In the genomic region with DNA sequence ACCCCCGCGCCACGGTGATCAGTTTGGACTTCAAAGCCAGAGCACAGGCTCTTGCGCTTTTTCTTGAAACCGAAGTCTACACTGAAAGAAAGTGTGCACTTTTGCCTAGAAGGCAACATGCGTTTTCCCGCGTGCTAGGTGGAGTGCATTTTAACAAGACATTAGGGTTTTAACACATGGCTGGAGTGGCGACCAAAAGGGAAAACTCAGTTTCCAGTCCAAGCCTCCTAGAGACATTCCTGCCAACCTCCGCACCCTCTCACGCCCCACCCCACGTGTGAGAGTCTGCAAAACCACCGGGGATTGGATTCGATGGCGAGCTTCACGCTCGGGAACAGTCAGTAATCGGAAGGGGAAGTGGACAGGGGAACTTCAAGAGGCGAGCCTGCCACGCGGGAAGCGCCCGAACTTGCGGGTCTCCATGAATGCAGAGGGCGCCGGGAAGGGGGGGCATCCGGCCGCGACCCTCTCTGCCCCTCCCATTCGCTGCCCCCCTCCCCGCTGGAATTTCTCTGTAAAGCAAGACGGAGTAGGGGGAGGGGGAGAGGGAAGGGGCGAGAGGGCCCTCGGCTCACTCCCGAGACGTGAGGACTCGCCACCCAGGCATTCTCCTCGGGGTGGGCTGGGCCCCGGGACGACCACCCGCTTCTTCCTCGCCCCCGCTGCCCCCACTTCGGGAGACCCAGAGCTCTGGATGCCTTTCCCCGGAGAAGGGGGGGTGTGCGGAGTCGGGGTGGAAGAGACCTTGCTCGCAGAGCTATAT, we compare ENCODE assay signal across 8 cellular contexts. TPM values are rescaled to one million over a fixed set of nuclear protein-coding genes. Genes with fewer than 3 reads are reported as not detected.
A peak's percentile ranks its signal among the peaks of the same experiment; 100 is the strongest.
DNase-seq lines count a peak whose midpoint lies in the region; ATAC-seq and TF ChIP-seq lines count a peak whose summit lies in the region.

No MANE protein-coding gene starts in this region.

- peak overlapping the region; percentile 56 for H3K4me3 ChIP-seq in Jurkat, Clone E6-1 (ENCODE audit: low read length)
- peak overlapping the region; percentile 92 to 99 for H3K4me3 ChIP-seq in gastroesophageal sphincter
- peak overlapping the region; percentile 43 for H3K4me3 ChIP-seq in ovary

- no peaks in the 10 kb centered on the region for H3K36me3 ChIP-seq in gastroesophageal sphincter
- no peaks in the 10 kb centered on the region for H3K36me3 ChIP-seq in ovary

- no peaks in the 10 kb centered on the region for H3K9me3 ChIP-seq in gastroesophageal sphincter
- no peaks in the 10 kb centered on the region for H3K9me3 ChIP-seq in ovary

- H3K27ac ChIP-seq in gastroesophageal sphincter = peak overlapping the region; percentile 17 to 98 (median 96)
- H3K27ac ChIP-seq in ovary = no peak overlapping the region

- peaks cover 0 to 50% (median 19%) of the 10 kb centered on the region in 3 donors for H3K4me1 ChIP-seq in gastroesophageal sphincter
- peaks cover 16% of the 10 kb centered on the region for H3K4me1 ChIP-seq in ovary (ENCODE audit: insufficient read depth)

- peak overlapping the region; percentile 95 for H3K4me3 Mint-ChIP-seq in activated T-helper 2 cell treated with anti-CD3 and anti-CD28 coated beads, Interferon-gamma antibody, Interleukin-2, Interleukin-4, amounts not matched to agents 10 μg/mL and 5 μg/mL and 100 μg/mL, durations not matched to agents 14 hours and 24 hours and 36 hours (ENCODE audit: low read depth)

- H3K4me1 Mint-ChIP-seq in activated T-helper 2 cell treated with anti-CD3 and anti-CD28 coated beads, Interferon-gamma antibody, Interleukin-2, Interleukin-4, amounts not matched to agents 10 μg/mL and 5 μg/mL and 100 μg/mL, durations not matched to agents 14 hours and 24 hours and 36 hours (ENCODE audit: low read depth) = peaks cover 25% of the 10 kb centered on the region

- TF ChIP-seq EP300 in gastroesophageal sphincter (IDR thresholded peaks at IDR 0.05) (no peak), ovary (IDR thresholded peaks at IDR 0.05) (no peak)

- ATAC-seq in gastroesophageal sphincter = no peak

- peaks cover 8% of the 10 kb centered on the region for H3K27me3 Mint-ChIP-seq in activated T-helper 2 cell treated with anti-CD3 and anti-CD28 coated beads, Interferon-gamma antibody, Interleukin-2, Interleukin-4, amounts not matched to agents 10 μg/mL and 5 μg/mL and 100 μg/mL, durations not matched to agents 14 hours and 24 hours and 36 hours (ENCODE audit: low read depth)

- H3K9me3 Mint-ChIP-seq in activated T-helper 2 cell treated with anti-CD3 and anti-CD28 coated beads, Interferon-gamma antibody, Interleukin-2, Interleukin-4, amounts not matched to agents 10 μg/mL and 5 μg/mL and 100 μg/mL, durations not matched to agents 14 hours and 24 hours and 36 hours = no peaks in the 10 kb centered on the region

- DNase-seq in AML-193 (lab: John Stamatoyannopoulos, UW) (peak; percentile 50 to 51), ovary (peak in 4 of 5 donors; percentile 27 to 50 (median 44)), NCI-H146 treated with DMSO at 0.1 percent for 48 hours (lab: John Stamatoyannopoulos, UW; ENCODE audit: unreplicated experiment) (no peak), DMS79 treated with DMSO at 0.1 percent for 48 hours (lab: John Stamatoyannopoulos, UW) (no peak), SKM-1 treated with dmso at 0.1 percent for 144 hours (lab: John Stamatoyannopoulos, UW; ENCODE audit: unreplicated experiment) (no peak)
- DNase-seq in Jurkat, Clone E6-1 (ENCODE audit: low read depth, low spot score) = no peak
- DNase-seq in activated T-helper 2 cell treated with anti-CD3 and anti-CD28 coated beads, Interferon-gamma antibody, Interleukin-2, Interleukin-4, amounts not matched to agents 10 μg/mL and 5 μg/mL and 100 μg/mL, durations not matched to agents 14 hours and 24 hours and 36 hours (ENCODE audit: low spot score) = peak; percentile 45

- H3K27me3 ChIP-seq in gastroesophageal sphincter (peaks cover 5% of the 10 kb centered on the region), ovary (no peaks in the 10 kb centered on the region)

- peak in 1 of 2 donors; percentile 18 for TF ChIP-seq POLR2A in gastroesophageal sphincter (IDR thresholded peaks at IDR 0.05)
- no peak for TF ChIP-seq POLR2A in ovary (IDR thresholded peaks at IDR 0.05)

- peak overlapping the region; percentile 99 for H3K27ac Mint-ChIP-seq in activated T-helper 2 cell treated with anti-CD3 and anti-CD28 coated beads, Interferon-gamma antibody, Interleukin-2, Interleukin-4, amounts not matched to agents 10 μg/mL and 5 μg/mL and 100 μg/mL, durations not matched to agents 14 hours and 24 hours and 36 hours

- WGBS in gastroesophageal sphincter (ENCODE audit: low coverage in 1 of 2), 2 donors = 8 to 10% methylated on average over 2 to 28 of the region's 48 CpGs
- 1 to 2% (median 2%) methylated on average over 47 to 48 of the region's 48 CpGs for WGBS in ovary, 3 donors

- intact Hi-C loops in activated T-helper 2 cell treated with anti-CD3 and anti-CD28 coated beads, Interferon-gamma antibody, Interleukin-2, Interleukin-4, amounts not matched to agents 10 μg/mL and 5 μg/mL and 100 μg/mL, durations not matched to agents 14 hours and 24 hours and 36 hours (cut with micrococcal nuclease) = loop anchor here (5.0 kb wide), 1 partner anchor 556 kb away; no protein-coding TSS in a partner anchor
- intact Hi-C loops in ovary (cut with DNase I) = loop anchor here (5.0 to 10.0 kb wide), 4 partner anchors 236 to 966 kb away; no protein-coding TSS in a partner anchor

- peaks cover 15% of the 10 kb centered on the region for H3K36me3 Mint-ChIP-seq in activated T-helper 2 cell treated with anti-CD3 and anti-CD28 coated beads, Interferon-gamma antibody, Interleukin-2, Interleukin-4, amounts not matched to agents 10 μg/mL and 5 μg/mL and 100 μg/mL, durations not matched to agents 14 hours and 24 hours and 36 hours (ENCODE audit: low read depth)

- TF ChIP-seq CTCF in gastroesophageal sphincter (IDR thresholded peaks at IDR 0.05) (no peak), ovary (IDR thresholded peaks at IDR 0.05) (no peak)

RNA-seq across cellular contexts. Expression of a gene that starts 2.7 kb away (rescaled TPM):
- 0.21 TPM for polyA plus RNA-seq in Jurkat, Clone E6-1 (2012; ENCODE audit: insufficient read depth, insufficient read length)
- 557 and 561 TPM in 2 replicates for total RNA-seq in activated T-helper 2 cell treated with anti-CD3 and anti-CD28 coated beads, Interferon-gamma antibody, Interleukin-2, Interleukin-4, amounts not matched to agents 10 μg/mL and 5 μg/mL and 100 μg/mL, durations not matched to agents 14 hours and 24 hours and 36 hours
- 100 to 1,000 TPM; 106 to 149 (median 136) TPM for total RNA-seq in gastroesophageal sphincter
- total RNA-seq in ovary = 100 to 1,000 TPM in 1 of 7 donors, 10 to 100 TPM in 6; 24.1 to 105 (median 70.7) TPM
- polyA plus RNA-seq in ovary = 10 to 100 TPM in 1 of 2 donors, 1 to 10 TPM in 1; 4.0 to 16.3 TPM

RNA-seq across cellular contexts. Expression of a gene that starts 50.2 kb away (rescaled TPM):
- 17.9 TPM for polyA plus RNA-seq in Jurkat, Clone E6-1 (2012; ENCODE audit: insufficient read depth, insufficient read length)
- total RNA-seq in activated T-helper 2 cell treated with anti-CD3 and anti-CD28 coated beads, Interferon-gamma antibody, Interleukin-2, Interleukin-4, amounts not matched to agents 10 μg/mL and 5 μg/mL and 100 μg/mL, durations not matched to agents 14 hours and 24 hours and 36 hours = 8.7 and 9.5 TPM in 2 replicates
- total RNA-seq in gastroesophageal sphincter = 10 to 100 TPM in 2 of 4 donors, 1 to 10 TPM in 2; 4.6 to 10.5 (median 8.5) TPM
- 10 to 100 TPM in 1 of 7 donors, 1 to 10 TPM in 5, under 1 TPM in 1; 0.36 to 10.3 (median 4.1) TPM for total RNA-seq in ovary
- polyA plus RNA-seq in ovary = 1 to 10 TPM; 1.0 to 8.1 TPM

Comparison
In these comparisons a context has a peak if more than half of its experiments do, and no peak if none do; other contexts are left out.
1. DNase-seq: peak in AML-193 (2 of 2), activated T-helper 2 cell treated with anti-CD3 and anti-CD28 coated beads, Interferon-gamma antibody, Interleukin-2, Interleukin-4, amounts not matched to agents 10 μg/mL and 5 μg/mL and 100 μg/mL, durations not matched to agents 14 hours and 24 hours and 36 hours (single experiment) and ovary (4 of 5); none in Jurkat, Clone E6-1 (single experiment), NCI-H146 treated with DMSO at 0.1 percent for 48 hours (single experiment), DMS79 treated with DMSO at 0.1 percent for 48 hours (single experiment) and SKM-1 treated with dmso at 0.1 percent for 144 hours (single experiment).
2. H3K4me3 ChIP-seq: peak in every context shown above with its lines; median percentile 96 in gastroesophageal sphincter; 56 in Jurkat, Clone E6-1; 43 in ovary.
3. H3K27ac ChIP-seq: peak in gastroesophageal sphincter (4 of 4); none in ovary (0 of 2).